8 cellular contexts compared by ENCODE assay signal in genomic region chr14:105299654-105300541, GRCh38. TPM values are rescaled to one million over a fixed set of nuclear protein-coding genes. Genes with fewer than 3 reads are reported as not detected.
DNase-seq lines count a peak whose midpoint lies in the region; ATAC-seq and TF ChIP-seq lines count a peak whose summit lies in the region.

No MANE protein-coding gene starts in this region.

- H3K4me3 ChIP-seq in AG10803 (ENCODE audit: low read length): peak overlapping the region; percentile 81

- ATAC-seq in GM18909 (IDR thresholded peaks at IDR 0.05; ENCODE audit: poor library complexity, unreplicated experiment): peak; percentile 15
- ATAC-seq in HG03139 (IDR thresholded peaks at IDR 0.05; ENCODE audit: unreplicated experiment): peak; percentile 12
- no peak for ATAC-seq in T-helper 17 cell

- DNase-seq in AG10803 (ENCODE audit: low read depth) (no peak), T-helper 17 cell (no peak), endothelial cell (ENCODE audit: low spot score) (peak; percentile 43), nephron progenitor cell (no peak), epidermal melanocyte (ENCODE audit: insufficient read length, low spot score) (no peak), inferior parietal cortex (ENCODE audit: extremely low spot score) (no peak)

- H3K9me3 ChIP-seq in T-helper 17 cell (ENCODE audit: control insufficient read depth, low read length, poor library complexity, severe bottlenecking): no peaks in the 10 kb centered on the region

- H3K4me1 Mint-ChIP-seq in T-helper 17 cell (peaks cover 19% of the 10 kb centered on the region), endothelial cell (ENCODE audit: unreplicated experiment) (peaks cover 13% of the 10 kb centered on the region), nephron progenitor cell (peaks cover 10% of the 10 kb centered on the region)

- H3K4me3 Mint-ChIP-seq in T-helper 17 cell: peak overlapping the region; percentile 87
- H3K4me3 Mint-ChIP-seq in endothelial cell (ENCODE audit: unreplicated experiment): peak overlapping the region; percentile 92
- peak overlapping the region; percentile 86 for H3K4me3 Mint-ChIP-seq in nephron progenitor cell

- no peaks in the 10 kb centered on the region for H3K27me3 Mint-ChIP-seq in T-helper 17 cell
- H3K27me3 Mint-ChIP-seq in endothelial cell (ENCODE audit: unreplicated experiment): peaks cover 15% of the 10 kb centered on the region
- H3K27me3 Mint-ChIP-seq in nephron progenitor cell (ENCODE audit: low read depth, poor library complexity): peaks cover 31% of the 10 kb centered on the region

- H3K9me3 Mint-ChIP-seq in endothelial cell (ENCODE audit: unreplicated experiment): no peaks in the 10 kb centered on the region
- H3K9me3 Mint-ChIP-seq in nephron progenitor cell: peaks cover 5% of the 10 kb centered on the region

- H3K27ac Mint-ChIP-seq in T-helper 17 cell (peak overlapping the region; percentile 75), endothelial cell (ENCODE audit: unreplicated experiment) (peak overlapping the region; percentile 80), nephron progenitor cell (no peak overlapping the region)

- no peak for TF ChIP-seq CTCF in AG10803 (conservative IDR thresholded peaks at IDR 0.05; ENCODE audit: low read length)
- no peak for TF ChIP-seq CTCF in endothelial cell (IDR thresholded peaks at IDR 0.05; ENCODE audit: unreplicated experiment)
- no peak for TF ChIP-seq CTCF in nephron progenitor cell (IDR thresholded peaks at IDR 0.05)

- H3K36me3 Mint-ChIP-seq in T-helper 17 cell (ENCODE audit: low read depth) (no peaks in the 10 kb centered on the region), endothelial cell (ENCODE audit: low read depth, unreplicated experiment) (peaks cover 14% of the 10 kb centered on the region), nephron progenitor cell (ENCODE audit: low read depth) (peaks cover 23% of the 10 kb centered on the region)

RNA-seq across cellular contexts. Expression of gene BRF1, which starts 0.9 kb away (rescaled TPM):
- total RNA-seq in T-helper 17 cell: 10 to 100 TPM; 60.1 to 62.6 TPM
- total RNA-seq in endothelial cell (ENCODE audit: unreplicated experiment): 40.9 TPM

RNA-seq across cellular contexts. Expression of gene PACS2, which starts 14.7 kb away (rescaled TPM):
- total RNA-seq in T-helper 17 cell (10 to 100 TPM; 56.0 to 64.9 TPM), endothelial cell (ENCODE audit: unreplicated experiment) (113 TPM)

RNA-seq across cellular contexts. Expression of gene BTBD6, which starts 51.6 kb away (rescaled TPM):
- total RNA-seq in T-helper 17 cell (10 to 100 TPM; 34.9 to 36.2 TPM), endothelial cell (ENCODE audit: unreplicated experiment) (45.1 TPM)
